24 cellular contexts compared by ENCODE assay signal in genomic region chr5:389891-390290, GRCh38.
DNase-seq lines count a peak whose midpoint lies in the region; ATAC-seq lines count a peak whose summit lies in the region.
"Had no signal": no experiment of that assay in that cellular context is flagged by ENCODE, and none has a peak within 500 bp of the region (broad histone marks: within the 10 kb centered on the region; RNA-seq: fewer than 3 reads in every experiment).

No MANE protein-coding gene starts in this region.

- no peak overlapping the region for H3K9ac ChIP-seq in SK-N-MC (ENCODE audit: insufficient read length)

- H3K9me3 ChIP-seq in SK-N-MC (ENCODE audit: low read depth, low read length), result 0 out of 2 replicates have a peak, but pooled peaks cover 10% of the 10 kb centered on the region
- H3K9me3 ChIP-seq: body of pancreas had no signal

- H3K4me1 Mint-ChIP-seq in stimulated activated naive B cell treated with anti-CD40 and anti-IgM and Interleukin-4, amounts not matched to agents 10 μg/mL and 1 μg/mL and 100 μg/mL, for 72 hours, result peaks cover 41 to 63% of the 10 kb centered on the region in 2 donors

- peak overlapping the region in 1 of 2 donors; percentile 62 for H3K4me3 Mint-ChIP-seq in stimulated activated naive B cell treated with anti-CD40 and anti-IgM and Interleukin-4, amounts not matched to agents 10 μg/mL and 1 μg/mL and 100 μg/mL, for 72 hours
- H3K4me3 Mint-ChIP-seq: B cell, H9 had no signal

- H3K27me3 Mint-ChIP-seq in stimulated activated naive B cell treated with anti-CD40 and anti-IgM and Interleukin-4, amounts not matched to agents 10 μg/mL and 1 μg/mL and 100 μg/mL, for 72 hours, result peaks cover 21 to 26% of the 10 kb centered on the region in 2 donors

- ATAC-seq in stimulated activated naive B cell treated with anti-CD40 and anti-IgM and Interleukin-4, amounts not matched to agents 10 μg/mL and 1 μg/mL and 100 μg/mL, for 72 hours (replicated peaks), result no peak
- ATAC-seq in GM18909 (IDR thresholded peaks at IDR 0.05; ENCODE audit: poor library complexity, unreplicated experiment) (no peak), HG02884 (IDR thresholded peaks at IDR 0.05; ENCODE audit: unreplicated experiment) (no peak)
- ATAC-seq: body of pancreas, Panc1, T-cell had no signal

- H3K36me3 Mint-ChIP-seq in stimulated activated naive B cell treated with anti-CD40 and anti-IgM and Interleukin-4, amounts not matched to agents 10 μg/mL and 1 μg/mL and 100 μg/mL, for 72 hours, result peaks cover 75 to 78% of the 10 kb centered on the region in 2 donors

- H3K4me3 ChIP-seq in SK-N-MC, result no peak overlapping the region
- H3K4me3 ChIP-seq: body of pancreas had no signal

- H3K27ac ChIP-seq in SK-N-MC, result peak overlapping the region; percentile 79; the same call in 1 of the 2 replicates
- H3K27ac ChIP-seq: body of pancreas had no signal

- H3K27ac Mint-ChIP-seq in stimulated activated naive B cell treated with anti-CD40 and anti-IgM and Interleukin-4, amounts not matched to agents 10 μg/mL and 1 μg/mL and 100 μg/mL, for 72 hours, result peak overlapping the region; percentile 75
- H3K27ac Mint-ChIP-seq: B cell, T-cell had no signal

- peaks cover 7 to 11% of the 10 kb centered on the region in 2 donors for H3K9me3 Mint-ChIP-seq in stimulated activated naive B cell treated with anti-CD40 and anti-IgM and Interleukin-4, amounts not matched to agents 10 μg/mL and 1 μg/mL and 100 μg/mL, for 72 hours
- H3K9me3 Mint-ChIP-seq: H9 had no signal

- DNase-seq in activated CD8-positive, alpha-beta memory T cell treated with anti-CD3 and anti-CD28 coated beads for 24 hours, result peak; percentile 50
- no peak for DNase-seq in activated CD8-positive, alpha-beta memory T cell treated with anti-CD3 and anti-CD28 coated beads, Interleukin-2, amount 50 U/mL, for 48 hours
- DNase-seq in SK-N-MC (ENCODE audit: low read depth, low spot score) (no peak), iPS-NIHi7 (ENCODE audit: extremely low spot score) (peak; percentile 9), NCI-H1930 (lab: John Stamatoyannopoulos, UW) (no peak)
- no peak for DNase-seq in stimulated activated naive B cell treated with anti-CD40 and anti-IgM and Interleukin-4, amounts not matched to agents 10 μg/mL and 1 μg/mL and 100 μg/mL, for 72 hours
- DNase-seq: activated CD4-positive, alpha-beta T cell treated with anti-CD3 and anti-CD28 coated beads for 48 hours; activated CD8-positive, alpha-beta memory T cell treated with anti-CD3 and anti-CD28 coated beads, Interleukin-2, amount 50 U/mL, for 4 hours; body of pancreas; COR-L47; effector CD4-positive, alpha-beta T cell; erythroblast; foreskin melanocyte; H9; hippocampal formation; Kasumi-1; NCI-H2171 treated with DMSO at 0.1 percent for 48 hours; NCI-H524 treated with DMSO at 0.1 percent for 48 hours; substantia nigra had no signal

- peaks cover 28% of the 10 kb centered on the region for H3K36me3 ChIP-seq in SK-N-MC (ENCODE audit: insufficient read depth, low read length)

Comparison
In these comparisons a context has a peak if more than half of its experiments do, and no peak if none do; other contexts are left out.
1. DNase-seq: peak in activated CD8-positive, alpha-beta memory T cell treated with anti-CD3 and anti-CD28 coated beads for 24 hours (single experiment) and iPS-NIHi7 (single experiment); none in activated CD8-positive, alpha-beta memory T cell treated with anti-CD3 and anti-CD28 coated beads, Interleukin-2, amount 50 U/mL, for 48 hours (single experiment), SK-N-MC (single experiment), stimulated activated naive B cell treated with anti-CD40 and anti-IgM and Interleukin-4, amounts not matched to agents 10 μg/mL and 1 μg/mL and 100 μg/mL, for 72 hours (single experiment) and NCI-H1930 (0 of 2).